In genomic region chr10:109931153-109931552, GRCh38 we compare ENCODE assay signal across 20 cellular contexts. TPM values are rescaled to one million over a fixed set of nuclear protein-coding genes. Genes with fewer than 3 reads are reported as not detected.
DNase-seq lines count a peak whose midpoint lies in the region; ATAC-seq and TF ChIP-seq lines count a peak whose summit lies in the region.
"Had no signal": no experiment of that assay in that cellular context is flagged by ENCODE, and none has a peak within 500 bp of the region (broad histone marks: within the 10 kb centered on the region; RNA-seq: fewer than 3 reads in every experiment).

No MANE protein-coding gene starts in this region.

- H3K36me3 ChIP-seq in GM23338 (ENCODE audit: insufficient read depth) (no peaks in the 10 kb centered on the region), esophagus muscularis mucosa (no peaks in the 10 kb centered on the region)
- H3K36me3 ChIP-seq: BLaER1, left lung, spleen had no signal

- no peak for TF ChIP-seq CTCF in GM23338 (conservative IDR thresholded peaks at IDR 0.05; ENCODE audit: low read depth in 2 of 2)
- no peak for TF ChIP-seq CTCF in esophagus muscularis mucosa (IDR thresholded peaks at IDR 0.05)
- no peak for TF ChIP-seq CTCF in omental fat pad (IDR thresholded peaks at IDR 0.05)

- H3K27me3 ChIP-seq in GM23338 (ENCODE audit: insufficient read depth) (no peaks in the 10 kb centered on the region), esophagus muscularis mucosa (no peaks in the 10 kb centered on the region)
- H3K27me3 ChIP-seq: BLaER1, left lung, spleen had no signal

- no peaks in the 10 kb centered on the region; the same call in 2 of the 3 replicates for H3K36me3 Mint-ChIP-seq in GM23338 (ENCODE audit: low read depth)
- H3K36me3 Mint-ChIP-seq: activated naive CD4-positive, alpha-beta T cell treated with anti-CD3 and anti-CD28 coated beads, Interleukin-2, amount 50 U/mL, for 72 hours; T-cell had no signal

- H3K4me1 ChIP-seq in GM23338 (ENCODE audit: insufficient read depth), result peaks cover 36% of the 10 kb centered on the region
- H3K4me1 ChIP-seq in esophagus muscularis mucosa, result peaks cover 17 to 24% (median 21%) of the 10 kb centered on the region in 4 donors
- H3K4me1 ChIP-seq: parathyroid adenoma had no signal

- H3K27ac ChIP-seq in GM23338 (ENCODE audit: low read depth) (no peak overlapping the region), esophagus muscularis mucosa (replicated peaks in 1 of 4) (peak overlapping the region in 1 of 4 donors; percentile 22)
- H3K27ac ChIP-seq: BLaER1, left lung, parathyroid adenoma, spleen had no signal

- H4K20me1 ChIP-seq in GM23338 (replicated peaks; ENCODE audit: insufficient read depth), result no peaks in the 10 kb centered on the region
- H4K20me1 ChIP-seq: BLaER1 had no signal

- H3K79me2 ChIP-seq in GM23338 (replicated peaks; ENCODE audit: insufficient read depth), result no peaks in the 10 kb centered on the region
- H3K79me2 ChIP-seq: parathyroid adenoma had no signal

- no peaks in the 10 kb centered on the region for H3K9me2 ChIP-seq in GM23338 (ENCODE audit: insufficient read depth)

- no peak overlapping the region for H3K4me3 Mint-ChIP-seq in GM23338
- H3K4me3 Mint-ChIP-seq: activated T-cell treated with anti-CD3 and anti-CD28 coated beads, Interleukin-2, amount 50 U/mL, for 4 hours; T-cell had no signal

- TF ChIP-seq POLR2A in esophagus muscularis mucosa (IDR thresholded peaks at IDR 0.05; ENCODE audit: low read depth), result no peak

- no peak for ATAC-seq in GM23338
- no peak for ATAC-seq in GM21367 (IDR thresholded peaks at IDR 0.05; ENCODE audit: unreplicated experiment)
- ATAC-seq in omental fat pad (ENCODE audit: low FRiP score), result no peak
- ATAC-seq: activated naive CD4-positive, alpha-beta T cell treated with anti-CD3 and anti-CD28 coated beads, Interleukin-2, amount 50 U/mL, for 72 hours; activated T-cell treated with anti-CD3 and anti-CD28 coated beads, Interleukin-2, amount 50 U/mL, for 4 hours; left lung; T-cell had no signal

- H3F3A ChIP-seq in GM23338 (replicated peaks; ENCODE audit: low read depth), result no peaks in the 10 kb centered on the region

- no peak overlapping the region for H3K4me3 ChIP-seq in GM23338
- H3K4me3 ChIP-seq in esophagus muscularis mucosa, result no peak overlapping the region
- H3K4me3 ChIP-seq: BLaER1, left lung, spleen had no signal

- WGBS in esophagus muscularis mucosa, result 94% methylated on average over 1 of the region's 1 CpG

- intact Hi-C loops in esophagus muscularis mucosa (cut with DNase I), result no loop called here

- H2AFZ ChIP-seq in GM23338, result peak overlapping the region; percentile 63
- H2AFZ ChIP-seq: parathyroid adenoma had no signal

- no peak for TF ChIP-seq EP300 in esophagus muscularis mucosa (IDR thresholded peaks at IDR 0.05)

- peaks cover 7% of the 10 kb centered on the region for H3K27me3 Mint-ChIP-seq in GM23338 (ENCODE audit: insufficient read depth, low read depth, poor library complexity)
- H3K27me3 Mint-ChIP-seq: T-cell had no signal

- H3K4me2 ChIP-seq in GM23338, result no peak overlapping the region
- H3K4me2 ChIP-seq: BLaER1 had no signal

- H3K9me3 ChIP-seq in esophagus muscularis mucosa, result no peaks in the 10 kb centered on the region
- H3K9me3 ChIP-seq: BLaER1, left lung, spleen had no signal

- peak; percentile 59 for DNase-seq in AG20443 (ENCODE audit: low spot score)
- DNase-seq in GM23338 (ENCODE audit: low spot score), result no peak
- DNase-seq in cerebellar cortex (ENCODE audit: low spot score), result peak; percentile 90
- peak; percentile 26 for DNase-seq in midbrain (lab: John Stamatoyannopoulos, UW)
- DNase-seq in NCI-H2081 (lab: John Stamatoyannopoulos, UW), result no peak
- DNase-seq in esophagus muscularis mucosa (ENCODE audit: extremely low spot score), result no peak
- DNase-seq in omental fat pad (ENCODE audit: low spot score), result no peak
- DNase-seq: activated CD4-positive, alpha-beta T cell treated with anti-CD3 and anti-CD28 coated beads, Interleukin-2, amount 50 U/mL, for 4 hours; activated T-cell treated with anti-CD3 and anti-CD28 coated beads, Interleukin-2, amount 50 U/mL, for 4 hours; foreskin melanocyte; H7; left lung; NCI-H1436; NCI-H345; spleen; T-cell had no signal

- 0 out of 2 replicates have a peak overlapping the region, but pooled peaks have one; percentile 2 for H3K27ac Mint-ChIP-seq in GM23338
- H3K27ac Mint-ChIP-seq: activated naive CD4-positive, alpha-beta T cell treated with anti-CD3 and anti-CD28 coated beads, Interleukin-2, amount 50 U/mL, for 72 hours had no signal

- peaks cover 52% of the 10 kb centered on the region for H3K4me1 Mint-ChIP-seq in GM23338

- peaks cover 8% of the 10 kb centered on the region; the same call in 1 of the 3 replicates for H3K9me3 Mint-ChIP-seq in GM23338
- H3K9me3 Mint-ChIP-seq: activated naive CD4-positive, alpha-beta T cell treated with anti-CD3 and anti-CD28 coated beads, Interleukin-2, amount 50 U/mL, for 72 hours; activated T-cell treated with anti-CD3 and anti-CD28 coated beads, Interleukin-2, amount 50 U/mL, for 4 hours; T-cell had no signal

TF ChIP-seq in GM23338, 12 proteins besides CTCF, POLR2A, EP300 and RAD21 (continues in another document):
- TF ChIP-seq NANOG (IDR thresholded peaks at IDR 0.05; ENCODE audit: borderline replicate concordance), result no peak
- TF ChIP-seq ZNF114 (CRISPR knock-in tag; IDR thresholded peaks at IDR 0.05), result no peak
- TF ChIP-seq, protein P1, sequence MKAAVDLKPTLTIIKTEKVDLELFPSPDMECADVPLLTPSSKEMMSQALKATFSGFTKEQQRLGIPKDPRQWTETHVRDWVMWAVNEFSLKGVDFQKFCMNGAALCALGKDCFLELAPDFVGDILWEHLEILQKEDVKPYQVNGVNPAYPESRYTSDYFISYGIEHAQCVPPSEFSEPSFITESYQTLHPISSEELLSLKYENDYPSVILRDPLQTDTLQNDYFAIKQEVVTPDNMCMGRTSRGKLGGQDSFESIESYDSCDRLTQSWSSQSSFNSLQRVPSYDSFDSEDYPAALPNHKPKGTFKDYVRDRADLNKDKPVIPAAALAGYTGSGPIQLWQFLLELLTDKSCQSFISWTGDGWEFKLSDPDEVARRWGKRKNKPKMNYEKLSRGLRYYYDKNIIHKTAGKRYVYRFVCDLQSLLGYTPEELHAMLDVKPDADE (IDR thresholded peaks at IDR 0.05), result no peak
- TF ChIP-seq STAT1 (IDR thresholded peaks at IDR 0.05; ENCODE audit: unreplicated experiment), result no peak
- no peak for TF ChIP-seq POLR2AphosphoS5 (IDR thresholded peaks at IDR 0.05; ENCODE audit: low read depth)
- no peak for TF ChIP-seq EZH2 (IDR thresholded peaks at IDR 0.05; ENCODE audit: low read depth, unreplicated experiment)
- no peak for TF ChIP-seq CREB1 (CRISPR knock-in tag; IDR thresholded peaks at IDR 0.05; ENCODE audit: low read depth)
- no peak for TF ChIP-seq JUNB (IDR thresholded peaks at IDR 0.05; ENCODE audit: unreplicated experiment)

RNA-seq across cellular contexts. Expression of gene XPNPEP1, which starts 7.8 kb away (rescaled TPM):
- 55.8 and 60.5 TPM in 2 replicates for total RNA-seq in GM23338 (2014; rRNA removed; shearing (Covaris generic))
- 16.4 and 17.5 TPM in 2 replicates for polyA plus RNA-seq in GM23338 (2016; fragmentation: Nextera tagmentation; extraction: Ambion mirVana)
- total RNA-seq in esophagus muscularis mucosa, result 10 to 100 TPM; 43.2 to 61.9 (median 48.8) TPM
- 100 to 1,000 TPM in 1 of 4 donors, 10 to 100 TPM in 3; 52.8 to 101 (median 77.6) TPM for total RNA-seq in omental fat pad

Comparison
In these comparisons a context has a peak if more than half of its experiments do, and no peak if none do; other contexts are left out.
1. DNase-seq: peak in AG20443 (single experiment), cerebellar cortex (single experiment) and midbrain (single experiment); none in GM23338 (single experiment), NCI-H2081 (0 of 2), esophagus muscularis mucosa (single experiment) and omental fat pad (single experiment).